Comparison of ENCODE assay signal across 37 cellular contexts in genomic region chr6:40538556-40538955, GRCh38. TPM values are rescaled to one million over a fixed set of nuclear protein-coding genes. Genes with fewer than 3 reads are reported as not detected.
"Had no signal": no experiment of that assay in that cellular context is flagged by ENCODE, and none has a peak within 500 bp of the region (broad histone marks: within the 10 kb centered on the region; RNA-seq: fewer than 3 reads in every experiment).

No MANE protein-coding gene starts in this region.

- H3K4me3 ChIP-seq: ascending aorta, cardiac muscle cell had no signal

- H3K27me3 Mint-ChIP-seq: activated CD4-positive, alpha-beta memory T cell treated with anti-CD3 and anti-CD28 coated beads, Interleukin-2, amount 10 ng/mL, durations not matched to agents 7 days and 5 days; activated CD4-positive, alpha-beta T cell treated with anti-CD3 and anti-CD28 coated beads, Interleukin-2, amount 10 ng/mL, durations not matched to agents 7 days and 5 days; activated naive CD4-positive, alpha-beta T cell treated with anti-CD3 and anti-CD28 coated beads, Interleukin-2, amount 50 U/mL, for 24 hours; activated naive CD8-positive, alpha-beta T cell; activated T-cell treated with anti-CD3 and anti-CD28 coated beads, Interleukin-2, amount 50 U/mL, for 24 hours had no signal

- H3K36me3 Mint-ChIP-seq: activated CD8-positive, alpha-beta memory T cell treated with anti-CD3 and anti-CD28 coated beads, Interleukin-2, amount 10 ng/mL, durations not matched to agents 7 days and 5 days; activated naive CD4-positive, alpha-beta T cell treated with anti-CD3 and anti-CD28 coated beads, Interleukin-2, amount 10 ng/mL, durations not matched to agents 7 days and 5 days; activated naive CD4-positive, alpha-beta T cell treated with anti-CD3 and anti-CD28 coated beads, Interleukin-2, amount 50 U/mL, for 24 hours; activated naive CD8-positive, alpha-beta T cell; activated naive CD8-positive, alpha-beta T cell treated with anti-CD3 and anti-CD28 coated beads, Interleukin-2, amount 10 ng/mL, durations not matched to agents 7 days and 5 days; brain had no signal

- H3K27ac ChIP-seq: ascending aorta, cardiac muscle cell, VCaP had no signal

- H3K4me3 Mint-ChIP-seq: activated CD4-positive, alpha-beta memory T cell treated with anti-CD3 and anti-CD28 coated beads, Interleukin-2, amount 10 ng/mL, durations not matched to agents 7 days and 5 days; activated CD4-positive, alpha-beta T cell treated with anti-CD3 and anti-CD28 coated beads for 36 hours; activated CD4-positive, alpha-beta T cell treated with anti-CD3 and anti-CD28 coated beads, Interleukin-2, amount 10 ng/mL, durations not matched to agents 7 days and 5 days; activated CD8-positive, alpha-beta memory T cell treated with anti-CD3 and anti-CD28 coated beads, Interleukin-2, amount 10 ng/mL, durations not matched to agents 7 days and 5 days; activated CD8-positive, alpha-beta T cell treated with anti-CD3 and anti-CD28 coated beads, Interleukin-2, amount 10 ng/mL, durations not matched to agents 7 days and 5 days; activated naive CD4-positive, alpha-beta T cell treated with anti-CD3 and anti-CD28 coated beads, Interleukin-2, amount 10 ng/mL, durations not matched to agents 7 days and 5 days; activated naive CD4-positive, alpha-beta T cell treated with anti-CD3 and anti-CD28 coated beads, Interleukin-2, amount 50 U/mL, for 24 hours; activated naive CD8-positive, alpha-beta T cell; activated naive CD8-positive, alpha-beta T cell treated with anti-CD3 and anti-CD28 coated beads, Interleukin-2, amount 10 ng/mL, durations not matched to agents 7 days and 5 days; activated naive CD8-positive, alpha-beta T cell treated with anti-CD3 and anti-CD28 coated beads, Interleukin-2, amount 50 U/mL, for 24 hours; activated T-cell treated with anti-CD3 and anti-CD28 coated beads, Interleukin-2, amount 50 U/mL, for 24 hours; brain; T-helper 1 cell treated with Interleukin-12 subunit alpha and Interleukin-12 subunit beta and Interleukin-4 antibody, amounts not matched to agents 30 μg/mL and 1 μg/mL, for 36 hours; T-helper 2 cell treated with Interferon-gamma antibody and Interleukin-4, amounts not matched to agents 5 μg/mL and 100 μg/mL, for 36 hours had no signal

- H3K27ac Mint-ChIP-seq: activated CD4-positive, alpha-beta memory T cell treated with anti-CD3 and anti-CD28 coated beads, Interleukin-2, amount 10 ng/mL, durations not matched to agents 7 days and 5 days; activated CD4-positive, alpha-beta T cell treated with anti-CD3 and anti-CD28 coated beads for 36 hours; activated CD4-positive, alpha-beta T cell treated with anti-CD3 and anti-CD28 coated beads, Interleukin-2, amount 10 ng/mL, durations not matched to agents 7 days and 5 days; activated CD8-positive, alpha-beta memory T cell treated with anti-CD3 and anti-CD28 coated beads, Interleukin-2, amount 10 ng/mL, durations not matched to agents 7 days and 5 days; activated CD8-positive, alpha-beta T cell treated with anti-CD3 and anti-CD28 coated beads, Interleukin-2, amount 10 ng/mL, durations not matched to agents 7 days and 5 days; activated naive CD4-positive, alpha-beta T cell treated with anti-CD3 and anti-CD28 coated beads, Interleukin-2, amount 10 ng/mL, durations not matched to agents 7 days and 5 days; activated naive CD4-positive, alpha-beta T cell treated with anti-CD3 and anti-CD28 coated beads, Interleukin-2, amount 50 U/mL, for 24 hours; activated naive CD8-positive, alpha-beta T cell; activated naive CD8-positive, alpha-beta T cell treated with anti-CD3 and anti-CD28 coated beads, Interleukin-2, amount 10 ng/mL, durations not matched to agents 7 days and 5 days; activated naive CD8-positive, alpha-beta T cell treated with anti-CD3 and anti-CD28 coated beads, Interleukin-2, amount 50 U/mL, for 24 hours; activated T-cell treated with anti-CD3 and anti-CD28 coated beads, Interleukin-2, amount 50 U/mL, for 24 hours; activated T-helper 2 cell treated with anti-CD3 and anti-CD28 coated beads, Interferon-gamma antibody, Interleukin-2, Interleukin-4, amounts not matched to agents 10 μg/mL and 5 μg/mL and 100 μg/mL, durations not matched to agents 14 hours and 24 hours and 36 hours; T-helper 1 cell treated with Interleukin-12 subunit alpha and Interleukin-12 subunit beta and Interleukin-4 antibody, amounts not matched to agents 30 μg/mL and 1 μg/mL, for 36 hours; T-helper 2 cell treated with Interferon-gamma antibody and Interleukin-4, amounts not matched to agents 5 μg/mL and 100 μg/mL, for 36 hours had no signal

- H3K36me3 ChIP-seq: ascending aorta, cardiac muscle cell had no signal

- DNase-seq: activated CD4-positive, alpha-beta memory T cell treated with anti-CD3 and anti-CD28 coated beads, Interleukin-2, amount 10 ng/mL, durations not matched to agents 7 days and 5 days; activated CD4-positive, alpha-beta T cell treated with anti-CD3 and anti-CD28 coated beads for 1 hour; activated CD4-positive, alpha-beta T cell treated with anti-CD3 and anti-CD28 coated beads for 36 hours; activated CD4-positive, alpha-beta T cell treated with anti-CD3 and anti-CD28 coated beads for 48 hours; activated CD4-positive, alpha-beta T cell treated with anti-CD3 and anti-CD28 coated beads, Interleukin-2, amount 10 ng/mL, durations not matched to agents 7 days and 5 days; activated CD4-positive, alpha-beta T cell treated with anti-CD3 and anti-CD28 coated beads, Interleukin-2, amount 50 U/mL, for 48 hours; activated CD4-positive, CD25-positive, alpha-beta regulatory T cell; activated CD8-positive, alpha-beta memory T cell treated with anti-CD3 and anti-CD28 coated beads for 24 hours; activated CD8-positive, alpha-beta memory T cell treated with anti-CD3 and anti-CD28 coated beads, Interleukin-2, amount 10 ng/mL, durations not matched to agents 7 days and 5 days; activated CD8-positive, alpha-beta memory T cell treated with anti-CD3 and anti-CD28 coated beads, Interleukin-2, amount 50 U/mL, for 48 hours; activated CD8-positive, alpha-beta T cell treated with anti-CD3 and anti-CD28 coated beads, Interleukin-2, amount 10 ng/mL, durations not matched to agents 7 days and 5 days; activated effector memory CD4-positive, alpha-beta T cell treated with Interleukin-2 at 50 U/mL for 16 hours; activated gamma-delta T cell; activated naive CD4-positive, alpha-beta T cell treated with anti-CD3 and anti-CD28 coated beads, Interleukin-2, amount 10 ng/mL, durations not matched to agents 7 days and 5 days; activated naive CD4-positive, alpha-beta T cell treated with Interleukin-2 at 50 U/mL for 16 hours; activated naive CD8-positive, alpha-beta T cell treated with anti-CD3 and anti-CD28 coated beads, Interleukin-2, amount 10 ng/mL, durations not matched to agents 7 days and 5 days; activated naive CD8-positive, alpha-beta T cell treated with anti-CD3 and anti-CD28 coated beads, Interleukin-2, amount 50 U/mL, for 24 hours; activated T-cell treated with anti-CD3 and anti-CD28 coated beads, Interleukin-2, amount 50 U/mL, for 24 hours; activated T-cell treated with anti-CD3 and anti-CD28 coated beads, Interleukin-2, amount 50 U/mL, for 48 hours; amygdala; anterior cingulate cortex; central memory CD4-positive, alpha-beta T cell; SW 1271; T-helper 1 cell; T-helper 2 cell; T-helper 9 cell had no signal

- H3K4me1 ChIP-seq: ascending aorta had no signal

- H3K27me3 ChIP-seq: ascending aorta, cardiac muscle cell had no signal

- ATAC-seq: activated CD4-positive, alpha-beta T cell treated with anti-CD3 and anti-CD28 coated beads for 36 hours; activated CD4-positive, CD25-positive, alpha-beta regulatory T cell treated with anti-CD3 and anti-CD28 coated beads, Interleukin-2, amount 50 U/mL, for 24 hours; activated CD8-positive, alpha-beta memory T cell treated with anti-CD3 and anti-CD28 coated beads, Interleukin-2, amount 10 ng/mL, durations not matched to agents 7 days and 5 days; activated CD8-positive, alpha-beta T cell treated with anti-CD3 and anti-CD28 coated beads, Interleukin-2, amount 10 ng/mL, durations not matched to agents 7 days and 5 days; activated naive CD8-positive, alpha-beta T cell treated with anti-CD3 and anti-CD28 coated beads, Interleukin-2, amount 50 U/mL, for 24 hours had no signal

- H3K4me1 Mint-ChIP-seq: activated CD4-positive, alpha-beta memory T cell treated with anti-CD3 and anti-CD28 coated beads, Interleukin-2, amount 10 ng/mL, durations not matched to agents 7 days and 5 days; activated CD4-positive, alpha-beta T cell treated with anti-CD3 and anti-CD28 coated beads for 36 hours; activated CD4-positive, alpha-beta T cell treated with anti-CD3 and anti-CD28 coated beads, Interleukin-2, amount 10 ng/mL, durations not matched to agents 7 days and 5 days; activated CD8-positive, alpha-beta memory T cell treated with anti-CD3 and anti-CD28 coated beads, Interleukin-2, amount 10 ng/mL, durations not matched to agents 7 days and 5 days; activated naive CD4-positive, alpha-beta T cell treated with anti-CD3 and anti-CD28 coated beads, Interleukin-2, amount 10 ng/mL, durations not matched to agents 7 days and 5 days; activated naive CD4-positive, alpha-beta T cell treated with anti-CD3 and anti-CD28 coated beads, Interleukin-2, amount 50 U/mL, for 24 hours; activated naive CD8-positive, alpha-beta T cell treated with anti-CD3 and anti-CD28 coated beads, Interleukin-2, amount 10 ng/mL, durations not matched to agents 7 days and 5 days; activated naive CD8-positive, alpha-beta T cell treated with anti-CD3 and anti-CD28 coated beads, Interleukin-2, amount 50 U/mL, for 24 hours had no signal

- H3K9me3 ChIP-seq: ascending aorta had no signal

- H3K9me3 Mint-ChIP-seq: activated CD4-positive, alpha-beta memory T cell treated with anti-CD3 and anti-CD28 coated beads, Interleukin-2, amount 10 ng/mL, durations not matched to agents 7 days and 5 days; activated CD4-positive, alpha-beta T cell treated with anti-CD3 and anti-CD28 coated beads, Interleukin-2, amount 10 ng/mL, durations not matched to agents 7 days and 5 days; activated naive CD4-positive, alpha-beta T cell treated with anti-CD3 and anti-CD28 coated beads, Interleukin-2, amount 10 ng/mL, durations not matched to agents 7 days and 5 days; activated naive CD4-positive, alpha-beta T cell treated with anti-CD3 and anti-CD28 coated beads, Interleukin-2, amount 50 U/mL, for 24 hours; activated naive CD8-positive, alpha-beta T cell treated with anti-CD3 and anti-CD28 coated beads, Interleukin-2, amount 10 ng/mL, durations not matched to agents 7 days and 5 days; activated naive CD8-positive, alpha-beta T cell treated with anti-CD3 and anti-CD28 coated beads, Interleukin-2, amount 50 U/mL, for 24 hours; activated T-cell treated with anti-CD3 and anti-CD28 coated beads, Interleukin-2, amount 50 U/mL, for 24 hours; activated T-helper 2 cell treated with anti-CD3 and anti-CD28 coated beads, Interferon-gamma antibody, Interleukin-2, Interleukin-4, amounts not matched to agents 10 μg/mL and 5 μg/mL and 100 μg/mL, durations not matched to agents 14 hours and 24 hours and 36 hours; brain; T-helper 1 cell treated with Interleukin-12 subunit alpha and Interleukin-12 subunit beta and Interleukin-4 antibody, amounts not matched to agents 30 μg/mL and 1 μg/mL, for 36 hours; T-helper 2 cell treated with Interferon-gamma antibody and Interleukin-4, amounts not matched to agents 5 μg/mL and 100 μg/mL, for 36 hours had no signal

RNA-seq across cellular contexts. Expression of gene LRFN2, which starts 48.6 kb away (rescaled TPM):
- total RNA-seq: activated CD4-positive, alpha-beta T cell treated with anti-CD3 and anti-CD28 coated beads for 36 hours; activated CD8-positive, alpha-beta memory T cell treated with anti-CD3 and anti-CD28 coated beads, Interleukin-2, amount 10 ng/mL, durations not matched to agents 7 days and 5 days; activated CD8-positive, alpha-beta T cell treated with anti-CD3 and anti-CD28 coated beads, Interleukin-2, amount 10 ng/mL, durations not matched to agents 7 days and 5 days; activated naive CD8-positive, alpha-beta T cell treated with anti-CD3 and anti-CD28 coated beads, Interleukin-2, amount 10 ng/mL, durations not matched to agents 7 days and 5 days; activated T-helper 2 cell treated with anti-CD3 and anti-CD28 coated beads, Interferon-gamma antibody, Interleukin-2, Interleukin-4, amounts not matched to agents 10 μg/mL and 5 μg/mL and 100 μg/mL, durations not matched to agents 14 hours and 24 hours and 36 hours; ascending aorta; bronchial epithelial cell had no signal
- polyA plus RNA-seq: cardiac muscle cell had no signal
